ENCODE assay signal across 1 cellular context in the genomic region with DNA sequence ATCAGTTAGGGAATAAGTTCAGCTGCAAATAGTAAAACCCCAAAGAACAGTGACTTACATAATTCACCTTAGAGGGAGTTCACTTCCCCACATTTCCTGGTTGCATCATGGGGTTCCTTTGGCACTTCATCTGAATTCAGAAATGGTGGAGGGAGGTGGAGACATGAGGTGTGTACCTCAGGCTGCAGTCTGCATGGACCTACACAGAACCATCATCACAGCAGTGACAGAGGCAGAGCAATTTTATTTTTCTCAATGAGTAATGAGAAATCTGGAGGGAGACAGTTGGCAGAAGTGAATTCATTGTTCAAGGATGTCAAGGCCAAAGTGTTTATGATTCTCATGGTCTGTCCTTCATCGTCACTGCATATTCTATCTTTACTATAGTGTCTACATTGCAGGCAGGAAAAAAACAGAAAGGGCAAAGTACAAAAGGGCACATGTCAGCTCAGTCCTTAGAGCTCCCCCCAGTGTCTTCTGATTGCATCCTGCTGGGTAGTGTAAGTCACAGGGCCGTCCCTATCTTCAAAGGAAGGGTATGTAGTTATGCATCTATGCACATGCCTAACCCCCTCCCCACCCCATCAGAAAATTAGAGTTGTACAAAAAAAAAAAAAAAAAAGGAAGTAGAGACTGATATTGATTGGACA.
TF ChIP-seq lines count a peak whose summit lies in the region.

No MANE protein-coding gene starts in this region.

TF ChIP-seq in HepG2, 621 proteins besides CTCF, POLR2A, EP300 and RAD21 (continued from another document and continues in another):
- TF ChIP-seq, protein P1, sequence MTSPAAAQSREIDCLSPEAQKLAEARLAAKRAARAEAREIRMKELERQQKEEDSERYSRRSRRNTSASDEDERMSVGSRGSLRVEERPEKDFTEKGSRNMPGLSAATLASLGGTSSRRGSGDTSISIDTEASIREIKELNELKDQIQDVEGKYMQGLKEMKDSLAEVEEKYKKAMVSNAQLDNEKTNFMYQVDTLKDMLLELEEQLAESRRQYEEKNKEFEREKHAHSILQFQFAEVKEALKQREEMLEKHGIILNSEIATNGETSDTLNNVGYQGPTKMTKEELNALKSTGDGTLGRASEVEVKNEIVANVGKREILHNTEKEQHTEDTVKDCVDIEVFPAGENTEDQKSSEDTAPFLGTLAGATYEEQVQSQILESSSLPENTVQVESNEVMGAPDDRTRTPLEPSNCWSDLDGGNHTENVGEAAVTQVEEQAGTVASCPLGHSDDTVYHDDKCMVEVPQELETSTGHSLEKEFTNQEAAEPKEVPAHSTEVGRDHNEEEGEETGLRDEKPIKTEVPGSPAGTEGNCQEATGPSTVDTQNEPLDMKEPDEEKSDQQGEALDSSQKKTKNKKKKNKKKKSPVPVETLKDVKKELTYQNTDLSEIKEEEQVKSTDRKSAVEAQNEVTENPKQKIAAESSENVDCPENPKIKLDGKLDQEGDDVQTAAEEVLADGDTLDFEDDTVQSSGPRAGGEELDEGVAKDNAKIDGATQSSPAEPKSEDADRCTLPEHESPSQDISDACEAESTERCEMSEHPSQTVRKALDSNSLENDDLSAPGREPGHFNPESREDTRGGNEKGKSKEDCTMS (CRISPR knock-in tag; conservative IDR thresholded peaks at IDR 0.05) = no peak
- TF ChIP-seq, protein P2, sequence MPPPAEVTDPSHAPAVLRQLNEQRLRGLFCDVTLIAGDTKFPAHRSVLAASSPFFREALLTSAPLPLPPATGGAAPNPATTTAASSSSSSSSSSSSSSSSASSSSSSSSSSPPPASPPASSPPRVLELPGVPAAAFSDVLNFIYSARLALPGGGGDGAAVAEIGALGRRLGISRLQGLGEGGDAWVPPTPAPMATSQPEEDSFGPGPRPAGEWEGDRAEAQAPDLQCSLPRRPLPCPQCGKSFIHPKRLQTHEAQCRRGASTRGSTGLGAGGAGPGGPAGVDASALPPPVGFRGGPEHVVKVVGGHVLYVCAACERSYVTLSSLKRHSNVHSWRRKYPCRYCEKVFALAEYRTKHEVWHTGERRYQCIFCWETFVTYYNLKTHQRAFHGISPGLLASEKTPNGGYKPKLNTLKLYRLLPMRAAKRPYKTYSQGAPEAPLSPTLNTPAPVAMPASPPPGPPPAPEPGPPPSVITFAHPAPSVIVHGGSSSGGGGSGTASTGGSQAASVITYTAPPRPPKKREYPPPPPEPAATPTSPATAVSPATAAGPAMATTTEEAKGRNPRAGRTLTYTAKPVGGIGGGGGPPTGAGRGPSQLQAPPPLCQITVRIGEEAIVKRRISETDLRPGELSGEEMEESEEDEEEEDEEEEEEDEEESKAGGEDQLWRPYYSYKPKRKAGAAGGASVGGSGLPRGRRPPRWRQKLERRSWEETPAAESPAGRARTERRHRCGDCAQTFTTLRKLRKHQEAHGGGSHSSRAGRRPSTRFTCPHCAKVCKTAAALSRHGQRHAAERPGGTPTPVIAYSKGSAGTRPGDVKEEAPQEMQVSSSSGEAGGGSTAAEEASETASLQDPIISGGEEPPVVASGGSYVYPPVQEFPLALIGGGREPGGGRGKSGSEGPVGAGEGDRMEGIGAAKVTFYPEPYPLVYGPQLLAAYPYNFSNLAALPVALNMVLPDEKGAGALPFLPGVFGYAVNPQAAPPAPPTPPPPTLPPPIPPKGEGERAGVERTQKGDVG (CRISPR knock-in tag; IDR thresholded peaks at IDR 0.05; ENCODE audit: borderline replicate concordance) = no peak
- TF ChIP-seq MBNL3 (CRISPR knock-in tag; conservative IDR thresholded peaks at IDR 0.05) (no peak), ZNF792 (CRISPR knock-in tag; IDR thresholded peaks at IDR 0.05) (peak; percentile 23; the same call in 1 of the 2 replicates), ZNF317 (CRISPR knock-in tag; IDR thresholded peaks at IDR 0.05) (no peak), ZHX2 (IDR thresholded peaks at IDR 0.05; ENCODE audit: low read depth) (no peak), ZHX2 (CRISPR knock-in tag; IDR thresholded peaks at IDR 0.05; ENCODE audit: borderline replicate concordance) (no peak), ZZZ3 (CRISPR knock-in tag; IDR thresholded peaks at IDR 0.05; ENCODE audit: borderline replicate concordance) (no peak), ZNF652 (CRISPR knock-in tag; IDR thresholded peaks at IDR 0.05; ENCODE audit: borderline replicate concordance, low read depth) (no peak), JARID2 (CRISPR knock-in tag; IDR thresholded peaks at IDR 0.05; ENCODE audit: insufficient replicate concordance) (no peak), ARID5B (CRISPR knock-in tag; IDR thresholded peaks at IDR 0.05) (peak; percentile 81), ZMAT3 (CRISPR knock-in tag; conservative IDR thresholded peaks at IDR 0.05) (no peak), ZNF564 (CRISPR knock-in tag; IDR thresholded peaks at IDR 0.05) (no peak), ZFAT (CRISPR knock-in tag; conservative IDR thresholded peaks at IDR 0.05) (no peak), NONO (IDR thresholded peaks at IDR 0.05) (no peak), NONO (CRISPR knock-in tag; conservative IDR thresholded peaks at IDR 0.05) (no peak), ZFP36L2 (CRISPR knock-in tag; IDR thresholded peaks at IDR 0.05) (no peak)
- TF ChIP-seq, protein P3, sequence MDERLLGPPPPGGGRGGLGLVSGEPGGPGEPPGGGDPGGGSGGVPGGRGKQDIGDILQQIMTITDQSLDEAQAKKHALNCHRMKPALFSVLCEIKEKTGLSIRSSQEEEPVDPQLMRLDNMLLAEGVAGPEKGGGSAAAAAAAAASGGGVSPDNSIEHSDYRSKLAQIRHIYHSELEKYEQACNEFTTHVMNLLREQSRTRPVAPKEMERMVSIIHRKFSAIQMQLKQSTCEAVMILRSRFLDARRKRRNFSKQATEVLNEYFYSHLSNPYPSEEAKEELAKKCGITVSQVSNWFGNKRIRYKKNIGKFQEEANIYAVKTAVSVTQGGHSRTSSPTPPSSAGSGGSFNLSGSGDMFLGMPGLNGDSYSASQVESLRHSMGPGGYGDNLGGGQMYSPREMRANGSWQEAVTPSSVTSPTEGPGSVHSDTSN (CRISPR knock-in tag; IDR thresholded peaks at IDR 0.05) = no peak
- TF ChIP-seq, protein P4, sequence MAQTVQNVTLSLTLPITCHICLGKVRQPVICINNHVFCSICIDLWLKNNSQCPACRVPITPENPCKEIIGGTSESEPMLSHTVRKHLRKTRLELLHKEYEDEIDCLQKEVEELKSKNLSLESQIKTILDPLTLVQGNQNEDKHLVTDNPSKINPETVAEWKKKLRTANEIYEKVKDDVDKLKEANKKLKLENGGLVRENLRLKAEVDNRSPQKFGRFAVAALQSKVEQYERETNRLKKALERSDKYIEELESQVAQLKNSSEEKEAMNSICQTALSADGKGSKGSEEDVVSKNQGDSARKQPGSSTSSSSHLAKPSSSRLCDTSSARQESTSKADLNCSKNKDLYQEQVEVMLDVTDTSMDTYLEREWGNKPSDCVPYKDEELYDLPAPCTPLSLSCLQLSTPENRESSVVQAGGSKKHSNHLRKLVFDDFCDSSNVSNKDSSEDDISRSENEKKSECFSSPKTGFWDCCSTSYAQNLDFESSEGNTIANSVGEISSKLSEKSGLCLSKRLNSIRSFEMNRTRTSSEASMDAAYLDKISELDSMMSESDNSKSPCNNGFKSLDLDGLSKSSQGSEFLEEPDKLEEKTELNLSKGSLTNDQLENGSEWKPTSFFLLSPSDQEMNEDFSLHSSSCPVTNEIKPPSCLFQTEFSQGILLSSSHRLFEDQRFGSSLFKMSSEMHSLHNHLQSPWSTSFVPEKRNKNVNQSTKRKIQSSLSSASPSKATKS (CRISPR knock-in tag; IDR thresholded peaks at IDR 0.05) = no peak
- TF ChIP-seq, protein P5, sequence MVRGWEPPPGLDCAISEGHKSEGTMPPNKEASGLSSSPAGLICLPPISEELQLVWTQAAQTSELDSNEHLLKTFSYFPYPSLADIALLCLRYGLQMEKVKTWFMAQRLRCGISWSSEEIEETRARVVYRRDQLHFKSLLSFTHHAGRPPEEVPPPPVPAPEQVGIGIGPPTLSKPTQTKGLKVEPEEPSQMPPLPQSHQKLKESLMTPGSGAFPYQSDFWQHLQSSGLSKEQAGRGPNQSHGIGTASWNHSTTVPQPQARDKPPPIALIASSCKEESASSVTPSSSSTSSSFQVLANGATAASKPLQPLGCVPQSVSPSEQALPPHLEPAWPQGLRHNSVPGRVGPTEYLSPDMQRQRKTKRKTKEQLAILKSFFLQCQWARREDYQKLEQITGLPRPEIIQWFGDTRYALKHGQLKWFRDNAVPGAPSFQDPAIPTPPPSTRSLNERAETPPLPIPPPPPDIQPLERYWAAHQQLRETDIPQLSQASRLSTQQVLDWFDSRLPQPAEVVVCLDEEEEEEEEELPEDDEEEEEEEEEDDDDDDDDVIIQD (CRISPR knock-in tag; IDR thresholded peaks at IDR 0.05; ENCODE audit: low read depth) = peak; percentile 42; the same call in 1 of the 2 replicates
- TF ChIP-seq, protein P6, sequence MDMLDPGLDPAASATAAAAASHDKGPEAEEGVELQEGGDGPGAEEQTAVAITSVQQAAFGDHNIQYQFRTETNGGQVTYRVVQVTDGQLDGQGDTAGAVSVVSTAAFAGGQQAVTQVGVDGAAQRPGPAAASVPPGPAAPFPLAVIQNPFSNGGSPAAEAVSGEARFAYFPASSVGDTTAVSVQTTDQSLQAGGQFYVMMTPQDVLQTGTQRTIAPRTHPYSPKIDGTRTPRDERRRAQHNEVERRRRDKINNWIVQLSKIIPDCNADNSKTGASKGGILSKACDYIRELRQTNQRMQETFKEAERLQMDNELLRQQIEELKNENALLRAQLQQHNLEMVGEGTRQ (IDR thresholded peaks at IDR 0.05; ENCODE audit: low read depth, low read length) = no peak
- TF ChIP-seq, protein P6 (CRISPR knock-in tag; IDR thresholded peaks at IDR 0.05; ENCODE audit: borderline replicate concordance) = no peak
